Comparison of ENCODE assay signal across 21 cellular contexts in the genomic region with DNA sequence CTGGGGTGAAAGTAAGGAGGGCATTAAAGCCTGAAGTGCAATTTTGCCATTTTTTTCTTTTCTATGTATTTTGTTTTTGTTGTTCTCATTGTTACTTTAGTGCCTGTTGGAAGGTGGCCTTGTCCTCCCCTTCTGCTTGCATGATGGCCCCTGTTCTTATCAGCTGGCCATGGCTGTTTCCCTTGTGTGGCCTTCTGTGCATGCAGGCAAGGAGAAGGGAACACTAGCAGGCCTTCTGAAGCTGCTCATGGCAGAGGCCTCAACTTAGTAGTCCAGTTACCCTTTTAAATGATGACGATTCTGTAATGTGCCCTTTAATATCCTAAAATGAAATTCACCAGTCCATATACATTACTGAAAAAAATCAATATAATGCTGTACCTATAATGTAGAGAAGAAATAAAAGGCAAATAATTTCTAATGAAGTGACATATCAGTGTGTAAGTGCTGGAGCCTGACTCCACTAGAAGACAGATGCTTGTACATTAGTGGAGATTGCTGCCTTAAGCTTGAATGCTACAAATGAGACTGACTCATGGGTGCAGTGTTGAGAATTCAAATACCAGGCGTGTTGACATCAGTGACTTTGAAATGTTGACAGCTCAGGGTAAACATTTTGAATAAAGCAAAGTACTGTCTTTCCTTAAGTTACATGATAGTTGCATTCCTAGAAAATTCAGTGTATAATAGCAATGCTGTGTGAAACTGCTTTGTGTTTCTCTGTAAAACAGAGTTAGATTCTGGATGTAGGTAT.
DNase-seq lines count a peak whose midpoint lies in the region; ATAC-seq, FAIRE-seq and TF ChIP-seq lines count a peak whose summit lies in the region.
"Had no signal": no experiment of that assay in that cellular context is flagged by ENCODE, and none has a peak within 500 bp of the region (broad histone marks: within the 10 kb centered on the region; RNA-seq: fewer than 3 reads in every experiment).

No MANE protein-coding gene starts in this region.

- WGBS in A549 (ENCODE audit: missing lambda C conversion rate), result 62% methylated on average over 2 of the region's 2 CpGs
- WGBS in hepatocyte (ENCODE audit: low lambda C conversion rate, missing lambda C conversion rate), result 58% methylated on average over 2 of the region's 2 CpGs

- intact Hi-C loops in mucosa of descending colon (cut with DNase I, micrococcal nuclease), result loop anchor here in 1 of 2 donors (10.0 kb wide), 1 partner anchor 187 kb away; no protein-coding TSS in a partner anchor

- TF ChIP-seq CTCF in A549 (IDR thresholded peaks at IDR 0.05) (no peak), hepatocyte (IDR thresholded peaks at IDR 0.05; ENCODE audit: poor library complexity) (peak; percentile 3), mucosa of descending colon (IDR thresholded peaks at IDR 0.05) (no peak), D721Med (IDR thresholded peaks at IDR 0.05; ENCODE audit: insufficient read depth, missing control alignments) (no peak)

- TF ChIP-seq POLR2A in A549 (IDR thresholded peaks at IDR 0.05; ENCODE audit: low read length), result no peak

- peak; percentile 34 to 49; a peak in 2 of 6 replicates for ATAC-seq in A549
- ATAC-seq in mucosa of descending colon, result no peak
- no peak for ATAC-seq in HG02884 (IDR thresholded peaks at IDR 0.05; ENCODE audit: unreplicated experiment)
- ATAC-seq: activated CD4-positive, alpha-beta T cell treated with anti-CD3 and anti-CD28 coated beads for 36 hours; activated naive CD8-positive, alpha-beta T cell treated with anti-CD3 and anti-CD28 coated beads, Interleukin-2, amount 50 U/mL, for 24 hours; Panc1 had no signal

- no peaks in the 10 kb centered on the region for H3K27me3 ChIP-seq in hepatocyte
- H3K27me3 ChIP-seq: vagina had no signal

- H3K27ac ChIP-seq in A549 (no peak overlapping the region), hepatocyte (no peak overlapping the region)
- H3K27ac ChIP-seq: HL-60, skin epidermis, vagina had no signal

- H3K4me3 ChIP-seq in A549 (no peak overlapping the region), hepatocyte (no peak overlapping the region), mucosa of descending colon (no peak overlapping the region)
- H3K4me3 ChIP-seq: HAP-1, skin epidermis, vagina had no signal

- H3K9me3 ChIP-seq in A549, result peaks cover 11% of the 10 kb centered on the region; the same call in 2 of the 3 replicates
- H3K9me3 ChIP-seq in hepatocyte (ENCODE audit: low read depth), result no peaks in the 10 kb centered on the region
- H3K9me3 ChIP-seq in mucosa of descending colon, result no peaks in the 10 kb centered on the region
- H3K9me3 ChIP-seq: HAP-1, vagina had no signal

- peak in 1 of 2 experiments; percentile 19 for DNase-seq in A549 (ENCODE audit: low read depth in 1 of 2, low spot score in 1 of 2)
- DNase-seq in GM04504 (ENCODE audit: low read depth), result peak; percentile 7
- DNase-seq in astrocyte of the hippocampus (ENCODE audit: low read depth, low spot score), result peak; percentile 52
- peak; percentile 16 for DNase-seq in hepatocyte (ENCODE audit: low spot score)
- DNase-seq in mucosa of descending colon, result no peak
- no peak for DNase-seq in activated CD4-positive, CD25-positive, alpha-beta regulatory T cell treated with anti-CD3 and anti-CD28 coated beads, Interleukin-2, amount 50 U/mL, for 72 hours
- DNase-seq in D721Med (ENCODE audit: insufficient read length, low spot score), result no peak
- DNase-seq: activated CD4-positive, alpha-beta T cell treated with anti-CD3 and anti-CD28 coated beads for 36 hours; activated naive CD8-positive, alpha-beta T cell treated with anti-CD3 and anti-CD28 coated beads, Interleukin-2, amount 50 U/mL, for 24 hours; DMS53; Karpas-422; NCI-H187 treated with DMSO at 0.1 percent for 48 hours; NCI-H526; stimulated activated naive CD4-positive, alpha-beta T cell treated with Interleukin-2 at 50 U/mL for 16 hours; T-helper 1 cell had no signal

- no peaks in the 10 kb centered on the region for H4K20me1 ChIP-seq in hepatocyte (ENCODE audit: insufficient read depth, poor library complexity, severe bottlenecking)

- CTCF ChIA-PET in A549 (lab: Yijun Ruan, JAX), result interaction anchor here (1.3 to 4.5 kb wide), 8 partner anchors 10 to 193 kb away, joined by 4 to 21 read pairs (median 6); a partner anchor contains a TSS

- no peak for TF ChIP-seq RAD21 in A549 (conservative IDR thresholded peaks at IDR 0.05 in 1 of 2, IDR thresholded peaks at IDR 0.05 in 1 of 2)

- FAIRE-seq in A549 (lab: Jason Lieb, UNC) (peak; percentile 91), D721Med (lab: Jason Lieb, UNC) (no peak)

- no peak for TF ChIP-seq EP300 in A549 (IDR thresholded peaks at IDR 0.05)

- H3K9me2 ChIP-seq in hepatocyte (replicated peaks; ENCODE audit: insufficient read depth), result no peaks in the 10 kb centered on the region

- peaks cover 9% of the 10 kb centered on the region for H3K4me1 ChIP-seq in A549
- H3K4me1 ChIP-seq in hepatocyte (ENCODE audit: insufficient read depth), result no peaks in the 10 kb centered on the region
- H3K4me1 ChIP-seq in mucosa of descending colon (ENCODE audit: low read depth), result no peaks in the 10 kb centered on the region
- H3K4me1 ChIP-seq: HAP-1, vagina had no signal

- no peaks in the 10 kb centered on the region for H3K36me3 ChIP-seq in hepatocyte (replicated peaks; ENCODE audit: insufficient read depth, low read depth)
- no peaks in the 10 kb centered on the region for H3K36me3 ChIP-seq in mucosa of descending colon (ENCODE audit: low read depth)
- H3K36me3 ChIP-seq: HAP-1, vagina had no signal

- H3K79me2 ChIP-seq in hepatocyte, result no peaks in the 10 kb centered on the region

- H2AFZ ChIP-seq in hepatocyte, result no peak overlapping the region

- POLR2A ChIA-PET in A549 (lab: Yijun Ruan, JAX), result no interaction called here

- H3K4me2 ChIP-seq in A549, result no peak overlapping the region
- no peak overlapping the region for H3K4me2 ChIP-seq in hepatocyte

TF ChIP-seq in A549, 52 proteins besides CTCF, POLR2A, EP300 and RAD21:
- TF ChIP-seq NFE2L2 (conservative IDR thresholded peaks at IDR 0.05; ENCODE audit: low read length) (no peak), BHLHE40 (IDR thresholded peaks at IDR 0.05; ENCODE audit: low read depth, low read length) (no peak), EHF (CRISPR knock-in tag; IDR thresholded peaks at IDR 0.05) (no peak)
- TF ChIP-seq, protein P1, sequence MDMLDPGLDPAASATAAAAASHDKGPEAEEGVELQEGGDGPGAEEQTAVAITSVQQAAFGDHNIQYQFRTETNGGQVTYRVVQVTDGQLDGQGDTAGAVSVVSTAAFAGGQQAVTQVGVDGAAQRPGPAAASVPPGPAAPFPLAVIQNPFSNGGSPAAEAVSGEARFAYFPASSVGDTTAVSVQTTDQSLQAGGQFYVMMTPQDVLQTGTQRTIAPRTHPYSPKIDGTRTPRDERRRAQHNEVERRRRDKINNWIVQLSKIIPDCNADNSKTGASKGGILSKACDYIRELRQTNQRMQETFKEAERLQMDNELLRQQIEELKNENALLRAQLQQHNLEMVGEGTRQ (IDR thresholded peaks at IDR 0.05), result no peak

Comparison
In these comparisons a context has a peak if more than half of its experiments do, and no peak if none do; other contexts are left out.
1. ATAC-seq: peak in A549 (2 of 2); none in mucosa of descending colon (single experiment) and HG02884 (single experiment).
2. DNase-seq: peak in GM04504 (single experiment), astrocyte of the hippocampus (single experiment) and hepatocyte (single experiment); none in mucosa of descending colon (0 of 3), activated CD4-positive, CD25-positive, alpha-beta regulatory T cell treated with anti-CD3 and anti-CD28 coated beads, Interleukin-2, amount 50 U/mL, for 72 hours (single experiment) and D721Med (single experiment).